In genomic region chr3:39121626-39122025, GRCh38 we compare ENCODE assay signal across 21 cellular contexts.
"Had no signal": no experiment of that assay in that cellular context is flagged by ENCODE, and none has a peak within 500 bp of the region (broad histone marks: within the 10 kb centered on the region; RNA-seq: fewer than 3 reads in every experiment).

No MANE protein-coding gene starts in this region.

- H3K9me3 ChIP-seq: tibial nerve, uterus had no signal

- H3K27me3 ChIP-seq: dorsolateral prefrontal cortex, tibial nerve, uterus had no signal

- H3K27ac ChIP-seq: dorsolateral prefrontal cortex, tibial nerve, uterus had no signal

- H3K4me1 ChIP-seq: tibial nerve, uterus had no signal

- H3K36me3 ChIP-seq: uterus had no signal

- DNase-seq: activated CD4-positive, alpha-beta T cell treated with anti-CD3 and anti-CD28 coated beads for 48 hours; activated CD8-positive, alpha-beta memory T cell treated with anti-CD3 and anti-CD28 coated beads, Interleukin-2, amount 50 U/mL, for 4 hours; activated CD8-positive, alpha-beta T cell treated with anti-CD3 and anti-CD28 coated beads, Interleukin-2, amount 10 ng/mL, durations not matched to agents 7 days and 5 days; activated gamma-delta T cell; activated T-cell treated with anti-CD3 and anti-CD28 coated beads, Interleukin-2, amount 50 U/mL, for 72 hours; amniotic stem cell; dorsolateral prefrontal cortex; endodermal cell; erythroblast; hippocampal formation; mesendoderm; nucleus accumbens; retina; stimulated activated CD4-positive, alpha-beta T cell treated with anti-CD3 and anti-CD28 coated beads, Interleukin-2, amount 100 ng/mL, for 48 hours; stimulated activated naive CD4-positive, alpha-beta T cell treated with Interleukin-2 at 50 U/mL for 16 hours; substantia nigra had no signal

- ATAC-seq: activated CD8-positive, alpha-beta T cell treated with anti-CD3 and anti-CD28 coated beads, Interleukin-2, amount 10 ng/mL, durations not matched to agents 7 days and 5 days; activated naive CD4-positive, alpha-beta T cell treated with anti-CD3 and anti-CD28 coated beads, Interleukin-2, amount 50 U/mL, for 72 hours; activated T-cell treated with anti-CD3 and anti-CD28 coated beads, Interleukin-2, amount 50 U/mL, for 72 hours; natural killer cell treated with Interleukin-12 subunit alpha and Interleukin-12 subunit beta and Interleukin-15 and Interleukin-18, amount 100 ng/mL, for 72 hours; WTC11 had no signal

- H3K4me3 ChIP-seq: dorsolateral prefrontal cortex, tibial nerve, uterus had no signal
